1 cellular context compared by ENCODE assay signal in the genomic region with DNA sequence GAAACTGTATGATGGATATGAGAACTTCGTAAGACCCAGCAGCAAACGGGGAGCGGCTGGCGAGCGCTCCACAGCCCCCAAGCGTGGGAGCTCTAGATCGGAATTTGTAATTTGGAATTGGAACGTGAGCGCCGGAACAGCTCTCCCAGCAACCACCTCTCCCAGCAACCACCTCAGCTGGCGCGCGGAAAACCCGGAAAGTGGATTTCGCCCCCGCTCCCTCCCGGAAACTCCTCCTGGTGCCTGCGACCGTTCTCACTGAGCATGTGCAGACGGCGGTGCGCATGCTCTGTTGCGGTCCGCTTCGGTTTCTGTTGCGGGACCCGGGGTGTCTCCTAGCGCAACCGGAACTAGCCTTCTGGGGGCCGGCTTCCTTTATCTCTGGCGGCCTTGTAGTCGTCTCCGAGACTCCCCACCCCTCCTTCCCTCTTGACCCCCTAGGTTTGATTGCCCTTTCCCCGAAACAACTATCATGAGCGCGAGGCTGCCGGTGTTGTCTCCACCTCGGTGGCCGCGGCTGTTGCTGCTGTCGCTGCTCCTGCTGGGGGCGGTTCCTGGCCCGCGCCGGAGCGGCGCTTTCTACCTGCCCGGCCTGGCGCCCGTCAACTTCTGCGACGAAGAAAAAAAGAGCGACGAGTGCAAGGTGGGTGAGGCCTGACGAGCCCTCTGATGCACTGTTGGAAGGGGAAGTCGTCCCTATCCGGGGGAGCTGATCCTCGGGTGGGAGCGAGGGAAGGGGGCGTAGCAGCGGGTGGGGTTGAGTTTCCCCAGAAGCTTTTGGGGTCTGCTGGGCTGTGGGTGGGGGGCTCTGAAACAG.
TF ChIP-seq lines count a peak whose summit lies in the region.

Gene TM9SF2 (plus strand): TSS at position 338 of the 817 bp plus-strand sequence. CDS start 135 bp downstream, at position 473.

TF ChIP-seq in HepG2, 621 proteins besides CTCF, POLR2A, EP300 and RAD21 (continued from another document and continues in another):
- 0 out of 2 replicates have a peak, but pooled peaks have one; percentile 54 for TF ChIP-seq ZIK1 (CRISPR knock-in tag; IDR thresholded peaks at IDR 0.05; ENCODE audit: borderline replicate concordance, low read depth)
- TF ChIP-seq RFX1 (IDR thresholded peaks at IDR 0.05), result peak; percentile 73
- TF ChIP-seq, protein P1, sequence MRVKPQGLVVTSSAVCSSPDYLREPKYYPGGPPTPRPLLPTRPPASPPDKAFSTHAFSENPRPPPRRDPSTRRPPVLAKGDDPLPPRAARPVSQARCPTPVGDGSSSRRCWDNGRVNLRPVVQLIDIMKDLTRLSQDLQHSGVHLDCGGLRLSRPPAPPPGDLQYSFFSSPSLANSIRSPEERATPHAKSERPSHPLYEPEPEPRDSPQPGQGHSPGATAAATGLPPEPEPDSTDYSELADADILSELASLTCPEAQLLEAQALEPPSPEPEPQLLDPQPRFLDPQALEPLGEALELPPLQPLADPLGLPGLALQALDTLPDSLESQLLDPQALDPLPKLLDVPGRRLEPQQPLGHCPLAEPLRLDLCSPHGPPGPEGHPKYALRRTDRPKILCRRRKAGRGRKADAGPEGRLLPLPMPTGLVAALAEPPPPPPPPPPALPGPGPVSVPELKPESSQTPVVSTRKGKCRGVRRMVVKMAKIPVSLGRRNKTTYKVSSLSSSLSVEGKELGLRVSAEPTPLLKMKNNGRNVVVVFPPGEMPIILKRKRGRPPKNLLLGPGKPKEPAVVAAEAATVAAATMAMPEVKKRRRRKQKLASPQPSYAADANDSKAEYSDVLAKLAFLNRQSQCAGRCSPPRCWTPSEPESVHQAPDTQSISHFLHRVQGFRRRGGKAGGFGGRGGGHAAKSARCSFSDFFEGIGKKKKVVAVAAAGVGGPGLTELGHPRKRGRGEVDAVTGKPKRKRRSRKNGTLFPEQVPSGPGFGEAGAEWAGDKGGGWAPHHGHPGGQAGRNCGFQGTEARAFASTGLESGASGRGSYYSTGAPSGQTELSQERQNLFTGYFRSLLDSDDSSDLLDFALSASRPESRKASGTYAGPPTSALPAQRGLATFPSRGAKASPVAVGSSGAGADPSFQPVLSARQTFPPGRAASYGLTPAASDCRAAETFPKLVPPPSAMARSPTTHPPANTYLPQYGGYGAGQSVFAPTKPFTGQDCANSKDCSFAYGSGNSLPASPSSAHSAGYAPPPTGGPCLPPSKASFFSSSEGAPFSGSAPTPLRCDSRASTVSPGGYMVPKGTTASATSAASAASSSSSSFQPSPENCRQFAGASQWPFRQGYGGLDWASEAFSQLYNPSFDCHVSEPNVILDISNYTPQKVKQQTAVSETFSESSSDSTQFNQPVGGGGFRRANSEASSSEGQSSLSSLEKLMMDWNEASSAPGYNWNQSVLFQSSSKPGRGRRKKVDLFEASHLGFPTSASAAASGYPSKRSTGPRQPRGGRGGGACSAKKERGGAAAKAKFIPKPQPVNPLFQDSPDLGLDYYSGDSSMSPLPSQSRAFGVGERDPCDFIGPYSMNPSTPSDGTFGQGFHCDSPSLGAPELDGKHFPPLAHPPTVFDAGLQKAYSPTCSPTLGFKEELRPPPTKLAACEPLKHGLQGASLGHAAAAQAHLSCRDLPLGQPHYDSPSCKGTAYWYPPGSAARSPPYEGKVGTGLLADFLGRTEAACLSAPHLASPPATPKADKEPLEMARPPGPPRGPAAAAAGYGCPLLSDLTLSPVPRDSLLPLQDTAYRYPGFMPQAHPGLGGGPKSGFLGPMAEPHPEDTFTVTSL (CRISPR knock-in tag; IDR thresholded peaks at IDR 0.05; ENCODE audit: borderline replicate concordance), result peak; percentile 26; the same call in 1 of the 2 replicates
- TF ChIP-seq ZNF569 (CRISPR knock-in tag; IDR thresholded peaks at IDR 0.05; ENCODE audit: borderline replicate concordance), result no peak
- TF ChIP-seq ZNF558 (CRISPR knock-in tag; IDR thresholded peaks at IDR 0.05; ENCODE audit: borderline replicate concordance), result 0 out of 2 replicates have a peak, but pooled peaks have one; percentile 64
- no peak for TF ChIP-seq ZNF207 (IDR thresholded peaks at IDR 0.05; ENCODE audit: borderline replicate concordance)
- TF ChIP-seq, protein P2, sequence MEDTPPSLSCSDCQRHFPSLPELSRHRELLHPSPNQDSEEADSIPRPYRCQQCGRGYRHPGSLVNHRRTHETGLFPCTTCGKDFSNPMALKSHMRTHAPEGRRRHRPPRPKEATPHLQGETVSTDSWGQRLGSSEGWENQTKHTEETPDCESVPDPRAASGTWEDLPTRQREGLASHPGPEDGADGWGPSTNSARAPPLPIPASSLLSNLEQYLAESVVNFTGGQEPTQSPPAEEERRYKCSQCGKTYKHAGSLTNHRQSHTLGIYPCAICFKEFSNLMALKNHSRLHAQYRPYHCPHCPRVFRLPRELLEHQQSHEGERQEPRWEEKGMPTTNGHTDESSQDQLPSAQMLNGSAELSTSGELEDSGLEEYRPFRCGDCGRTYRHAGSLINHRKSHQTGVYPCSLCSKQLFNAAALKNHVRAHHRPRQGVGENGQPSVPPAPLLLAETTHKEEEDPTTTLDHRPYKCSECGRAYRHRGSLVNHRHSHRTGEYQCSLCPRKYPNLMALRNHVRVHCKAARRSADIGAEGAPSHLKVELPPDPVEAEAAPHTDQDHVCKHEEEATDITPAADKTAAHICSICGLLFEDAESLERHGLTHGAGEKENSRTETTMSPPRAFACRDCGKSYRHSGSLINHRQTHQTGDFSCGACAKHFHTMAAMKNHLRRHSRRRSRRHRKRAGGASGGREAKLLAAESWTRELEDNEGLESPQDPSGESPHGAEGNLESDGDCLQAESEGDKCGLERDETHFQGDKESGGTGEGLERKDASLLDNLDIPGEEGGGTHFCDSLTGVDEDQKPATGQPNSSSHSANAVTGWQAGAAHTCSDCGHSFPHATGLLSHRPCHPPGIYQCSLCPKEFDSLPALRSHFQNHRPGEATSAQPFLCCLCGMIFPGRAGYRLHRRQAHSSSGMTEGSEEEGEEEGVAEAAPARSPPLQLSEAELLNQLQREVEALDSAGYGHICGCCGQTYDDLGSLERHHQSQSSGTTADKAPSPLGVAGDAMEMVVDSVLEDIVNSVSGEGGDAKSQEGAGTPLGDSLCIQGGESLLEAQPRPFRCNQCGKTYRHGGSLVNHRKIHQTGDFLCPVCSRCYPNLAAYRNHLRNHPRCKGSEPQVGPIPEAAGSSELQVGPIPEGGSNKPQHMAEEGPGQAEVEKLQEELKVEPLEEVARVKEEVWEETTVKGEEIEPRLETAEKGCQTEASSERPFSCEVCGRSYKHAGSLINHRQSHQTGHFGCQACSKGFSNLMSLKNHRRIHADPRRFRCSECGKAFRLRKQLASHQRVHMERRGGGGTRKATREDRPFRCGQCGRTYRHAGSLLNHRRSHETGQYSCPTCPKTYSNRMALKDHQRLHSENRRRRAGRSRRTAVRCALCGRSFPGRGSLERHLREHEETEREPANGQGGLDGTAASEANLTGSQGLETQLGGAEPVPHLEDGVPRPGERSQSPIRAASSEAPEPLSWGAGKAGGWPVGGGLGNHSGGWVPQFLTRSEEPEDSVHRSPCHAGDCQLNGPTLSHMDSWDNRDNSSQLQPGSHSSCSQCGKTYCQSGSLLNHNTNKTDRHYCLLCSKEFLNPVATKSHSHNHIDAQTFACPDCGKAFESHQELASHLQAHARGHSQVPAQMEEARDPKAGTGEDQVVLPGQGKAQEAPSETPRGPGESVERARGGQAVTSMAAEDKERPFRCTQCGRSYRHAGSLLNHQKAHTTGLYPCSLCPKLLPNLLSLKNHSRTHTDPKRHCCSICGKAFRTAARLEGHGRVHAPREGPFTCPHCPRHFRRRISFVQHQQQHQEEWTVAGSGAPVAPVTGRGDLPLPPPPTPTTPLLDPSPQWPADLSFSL (CRISPR knock-in tag; IDR thresholded peaks at IDR 0.05), result no peak; the same call in 1 of the 2 replicates
- peak; percentile 61; the same call in 1 of the 2 replicates for TF ChIP-seq HCFC1 (IDR thresholded peaks at IDR 0.05; ENCODE audit: low read depth, low read length)
- TF ChIP-seq MTA1 (CRISPR knock-in tag; IDR thresholded peaks at IDR 0.05; ENCODE audit: borderline replicate concordance), result no peak
- peak; percentile 75; the same call in 1 of the 2 replicates for TF ChIP-seq TBX2 (CRISPR knock-in tag; IDR thresholded peaks at IDR 0.05; ENCODE audit: borderline replicate concordance)
- peak; percentile 42 for TF ChIP-seq RARA (CRISPR knock-in tag; IDR thresholded peaks at IDR 0.05)
- 0 out of 2 replicates have a peak, but pooled peaks have one; percentile 21 for TF ChIP-seq BORCS8-MEF2B (CRISPR knock-in tag; IDR thresholded peaks at IDR 0.05)
- TF ChIP-seq ZMYM4 (CRISPR knock-in tag; IDR thresholded peaks at IDR 0.05), result peak; percentile 83
- no peak for TF ChIP-seq ZNF703 (CRISPR knock-in tag; IDR thresholded peaks at IDR 0.05; ENCODE audit: borderline replicate concordance)
- 0 out of 2 replicates have a peak, but pooled peaks have one; percentile 80 for TF ChIP-seq TOE1 (CRISPR knock-in tag; IDR thresholded peaks at IDR 0.05)
- TF ChIP-seq AGO1 (IDR thresholded peaks at IDR 0.05; ENCODE audit: low read depth, low read length, poor library complexity, severe bottlenecking), result peak; percentile 61
- no peak for TF ChIP-seq POGK (CRISPR knock-in tag; conservative IDR thresholded peaks at IDR 0.05)
- TF ChIP-seq ZNF331 (CRISPR knock-in tag; IDR thresholded peaks at IDR 0.05), result peak; percentile 29; the same call in 1 of the 2 replicates
- TF ChIP-seq, protein P3, sequence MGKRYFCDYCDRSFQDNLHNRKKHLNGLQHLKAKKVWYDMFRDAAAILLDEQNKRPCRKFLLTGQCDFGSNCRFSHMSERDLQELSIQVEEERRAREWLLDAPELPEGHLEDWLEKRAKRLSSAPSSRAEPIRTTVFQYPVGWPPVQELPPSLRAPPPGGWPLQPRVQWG (CRISPR knock-in tag; IDR thresholded peaks at IDR 0.05; ENCODE audit: borderline replicate concordance, low read depth), result no peak
- TF ChIP-seq ERF (CRISPR knock-in tag; IDR thresholded peaks at IDR 0.05), result peak; percentile 53; the same call in 1 of the 2 replicates
- peak; percentile 73 for TF ChIP-seq PHF21A (CRISPR knock-in tag; IDR thresholded peaks at IDR 0.05)
- no peak for TF ChIP-seq MYNN (CRISPR knock-in tag; IDR thresholded peaks at IDR 0.05; ENCODE audit: low read depth)
- TF ChIP-seq MTA3 (CRISPR knock-in tag; IDR thresholded peaks at IDR 0.05), result no peak
- no peak for TF ChIP-seq NFE2 (CRISPR knock-in tag; IDR thresholded peaks at IDR 0.05)
- peak; percentile 81 for TF ChIP-seq PHF20 (CRISPR knock-in tag; IDR thresholded peaks at IDR 0.05)
- no peak for TF ChIP-seq SALL2 (CRISPR knock-in tag; IDR thresholded peaks at IDR 0.05)
- peak; percentile 15; the same call in 1 of the 2 replicates for TF ChIP-seq ZNF605 (CRISPR knock-in tag; IDR thresholded peaks at IDR 0.05)
- peak; percentile 71; the same call in 1 of the 2 replicates for TF ChIP-seq ZNF274 (CRISPR knock-in tag; IDR thresholded peaks at IDR 0.05)
- TF ChIP-seq YEATS4 (CRISPR knock-in tag; IDR thresholded peaks at IDR 0.05; ENCODE audit: borderline replicate concordance), result peak; percentile 86
- TF ChIP-seq SAFB2 (CRISPR knock-in tag; IDR thresholded peaks at IDR 0.05; ENCODE audit: borderline replicate concordance, low read depth), result no peak
- peak; percentile 72; the same call in 1 of the 2 replicates for TF ChIP-seq ZBTB20 (CRISPR knock-in tag; IDR thresholded peaks at IDR 0.05; ENCODE audit: borderline replicate concordance, low read depth)
- TF ChIP-seq ZNF792 (CRISPR knock-in tag; IDR thresholded peaks at IDR 0.05), result peak; percentile 75; the same call in 1 of the 2 replicates
- no peak for TF ChIP-seq KLF13 (CRISPR knock-in tag; IDR thresholded peaks at IDR 0.05)
- TF ChIP-seq ZSCAN21 (CRISPR knock-in tag; IDR thresholded peaks at IDR 0.05; ENCODE audit: borderline replicate concordance), result peak; percentile 35; the same call in 1 of the 2 replicates
- TF ChIP-seq ZKSCAN1 (IDR thresholded peaks at IDR 0.05; ENCODE audit: low read length), result 0 out of 2 replicates have a peak, but pooled peaks have one; percentile 8
- TF ChIP-seq FIP1L1 (IDR thresholded peaks at IDR 0.05; ENCODE audit: borderline replicate concordance, insufficient read depth, low read depth, low read length), result peak; percentile 54; the same call in 1 of the 2 replicates
- TF ChIP-seq CERS6 (CRISPR knock-in tag; IDR thresholded peaks at IDR 0.05), result no peak
- TF ChIP-seq IKZF1 (IDR thresholded peaks at IDR 0.05), result no peak
- TF ChIP-seq ZFX (CRISPR knock-in tag; IDR thresholded peaks at IDR 0.05; ENCODE audit: low read depth), result peak; percentile 89
- TF ChIP-seq HOXA3 (CRISPR knock-in tag; IDR thresholded peaks at IDR 0.05), result peak; percentile 85; the same call in 1 of the 2 replicates
- peak; percentile 19; the same call in 1 of the 2 replicates for TF ChIP-seq ISL2 (CRISPR knock-in tag; IDR thresholded peaks at IDR 0.05)
- peak; percentile 94 for TF ChIP-seq SMAD3 (CRISPR knock-in tag; IDR thresholded peaks at IDR 0.05)
- TF ChIP-seq KLF12 (CRISPR knock-in tag; IDR thresholded peaks at IDR 0.05; ENCODE audit: borderline replicate concordance), result no peak; the same call in 1 of the 2 replicates
- peak; percentile 80; the same call in 1 of the 2 replicates for TF ChIP-seq MAZ (IDR thresholded peaks at IDR 0.05; ENCODE audit: borderline replicate concordance, low read depth, low read length)
- peak; percentile 80 for TF ChIP-seq MAZ (CRISPR knock-in tag; IDR thresholded peaks at IDR 0.05; ENCODE audit: low read depth)
- peak; percentile 53; the same call in 1 of the 2 replicates for TF ChIP-seq ZNF414 (CRISPR knock-in tag; IDR thresholded peaks at IDR 0.05)
- TF ChIP-seq ZNF670 (CRISPR knock-in tag; IDR thresholded peaks at IDR 0.05; ENCODE audit: borderline replicate concordance), result 0 out of 2 replicates have a peak, but pooled peaks have one; percentile 16
- no peak for TF ChIP-seq NCOA5 (CRISPR knock-in tag; IDR thresholded peaks at IDR 0.05)
- peak; percentile 83 for TF ChIP-seq HDAC1 (CRISPR knock-in tag; IDR thresholded peaks at IDR 0.05)
